8 cellular contexts compared by ENCODE assay signal in the genomic region with DNA sequence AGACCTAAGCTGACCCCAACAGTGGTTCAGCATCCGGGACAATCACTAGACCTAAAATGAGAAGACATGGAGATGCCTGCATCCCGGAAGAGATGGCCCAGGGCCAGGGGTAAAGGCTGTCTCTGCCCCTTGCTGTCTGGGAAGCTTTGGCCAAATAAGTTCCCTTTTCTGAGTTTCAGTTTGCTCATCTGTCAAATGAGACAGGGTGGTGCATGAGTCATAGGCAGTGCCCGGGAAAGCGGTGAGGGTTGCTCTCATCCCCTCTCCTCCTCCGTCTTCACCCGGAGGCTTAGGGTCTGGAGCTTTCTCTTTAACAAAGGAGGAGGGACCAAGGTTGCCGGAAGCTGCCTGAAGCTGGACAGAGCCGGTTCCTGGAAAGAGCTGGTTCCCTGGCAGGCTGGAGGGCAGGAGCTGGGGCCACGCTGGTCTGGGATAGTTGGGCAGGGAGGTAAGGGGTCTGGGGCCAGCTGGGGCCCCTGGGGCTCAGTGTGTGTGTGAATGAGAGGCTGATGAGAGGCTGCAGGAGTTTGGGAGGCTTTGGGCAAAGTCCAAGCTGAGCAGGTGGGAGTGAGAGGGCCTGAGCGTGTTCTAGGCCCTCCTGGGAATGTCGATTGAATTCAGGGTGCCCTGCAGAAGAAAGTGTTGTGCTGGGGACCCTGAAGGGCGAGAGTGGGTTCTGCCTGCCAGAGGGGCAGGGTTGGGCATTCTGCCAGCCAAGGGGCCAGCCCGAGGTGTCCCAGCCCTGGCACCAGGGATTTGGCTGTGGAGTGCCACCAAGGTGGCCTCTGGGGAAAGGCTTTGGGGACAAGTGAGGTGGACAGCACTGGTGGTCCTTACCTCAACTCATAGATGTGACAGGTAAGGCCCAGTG. TPM values are rescaled to one million over a fixed set of nuclear protein-coding genes. Genes with fewer than 3 reads are reported as not detected.
DNase-seq lines count a peak whose midpoint lies in the region; ATAC-seq and TF ChIP-seq lines count a peak whose summit lies in the region.

A gene with protein sequence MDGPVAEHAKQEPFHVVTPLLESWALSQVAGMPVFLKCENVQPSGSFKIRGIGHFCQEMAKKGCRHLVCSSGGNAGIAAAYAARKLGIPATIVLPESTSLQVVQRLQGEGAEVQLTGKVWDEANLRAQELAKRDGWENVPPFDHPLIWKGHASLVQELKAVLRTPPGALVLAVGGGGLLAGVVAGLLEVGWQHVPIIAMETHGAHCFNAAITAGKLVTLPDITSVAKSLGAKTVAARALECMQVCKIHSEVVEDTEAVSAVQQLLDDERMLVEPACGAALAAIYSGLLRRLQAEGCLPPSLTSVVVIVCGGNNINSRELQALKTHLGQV (plus strand): TSS at position 351 of the 871 bp plus-strand sequence. CDS start 5,603 bp downstream, outside the sequence.

- peaks cover 0 to 5% (median 0%) of the 10 kb centered on the region in 4 donors for H3K4me1 Mint-ChIP-seq in CD4-positive, CD25-positive, alpha-beta regulatory T cell
- H3K4me1 Mint-ChIP-seq in activated naive CD8-positive, alpha-beta T cell treated with anti-CD3 and anti-CD28 coated beads, Interleukin-2, amount 50 U/mL, for 24 hours, result peaks cover 10% of the 10 kb centered on the region

- peaks cover 8% of the 10 kb centered on the region for H3K27me3 Mint-ChIP-seq in CD4-positive, CD25-positive, alpha-beta regulatory T cell
- H3K27me3 Mint-ChIP-seq in activated naive CD8-positive, alpha-beta T cell treated with anti-CD3 and anti-CD28 coated beads, Interleukin-2, amount 50 U/mL, for 24 hours, result peaks cover 9% of the 10 kb centered on the region

- no peaks in the 10 kb centered on the region for H3K36me3 ChIP-seq in CD4-positive, CD25-positive, alpha-beta regulatory T cell (ENCODE audit: control insufficient read depth, insufficient read depth, low read length)
- no peaks in the 10 kb centered on the region for H3K36me3 ChIP-seq in heart right ventricle

- peak in 1 of 3 donors; percentile 15 for DNase-seq in CD4-positive, CD25-positive, alpha-beta regulatory T cell
- DNase-seq in NCI-H460 (ENCODE audit: extremely low read depth, low read depth) (peak; percentile 43), heart right ventricle (peak; percentile 56 to 68), pons (ENCODE audit: low spot score) (peak; percentile 88), 8988T (no peak)
- peak; percentile 46 for DNase-seq in activated naive CD8-positive, alpha-beta T cell treated with anti-CD3 and anti-CD28 coated beads, Interleukin-2, amount 50 U/mL, for 24 hours

- H3K9me3 Mint-ChIP-seq in CD4-positive, CD25-positive, alpha-beta regulatory T cell, result no peaks in the 10 kb centered on the region
- H3K9me3 Mint-ChIP-seq in activated naive CD8-positive, alpha-beta T cell treated with anti-CD3 and anti-CD28 coated beads, Interleukin-2, amount 50 U/mL, for 24 hours, result no peaks in the 10 kb centered on the region

- H3K27ac ChIP-seq in CD4-positive, CD25-positive, alpha-beta regulatory T cell (ENCODE audit: insufficient read depth, low read length, poor library complexity, severe bottlenecking), result no peak within 1 kb of the TSS
- peak within 1 kb of the TSS in 6 of 10 donors; percentile 73 to 93 (median 80) for H3K27ac ChIP-seq in heart right ventricle

- no peak for TF ChIP-seq CTCF in heart right ventricle (IDR thresholded peaks at IDR 0.05)

- no peaks in the 10 kb centered on the region for H3K4me1 ChIP-seq in CD4-positive, CD25-positive, alpha-beta regulatory T cell (ENCODE audit: control insufficient read depth, insufficient read depth, low read length, poor library complexity, severe bottlenecking)
- H3K4me1 ChIP-seq in heart right ventricle, result peaks cover 0 to 44% (median 9%) of the 10 kb centered on the region in 9 donors

- peak within 1 kb of the TSS; percentile 55 for H3K4me3 ChIP-seq in CD4-positive, CD25-positive, alpha-beta regulatory T cell (ENCODE audit: low read depth, low read length)
- H3K4me3 ChIP-seq in heart right ventricle, result peak within 1 kb of the TSS in 9 of 10 donors; percentile 18 to 71 (median 60)

- H3K36me3 Mint-ChIP-seq in CD4-positive, CD25-positive, alpha-beta regulatory T cell, result no peaks in the 10 kb centered on the region
- no peaks in the 10 kb centered on the region for H3K36me3 Mint-ChIP-seq in activated naive CD8-positive, alpha-beta T cell treated with anti-CD3 and anti-CD28 coated beads, Interleukin-2, amount 50 U/mL, for 24 hours (ENCODE audit: low read depth)

- intact Hi-C loops in heart right ventricle (cut with DNase I), result loop anchor here in 8 of 10 donors (2.0 to 10.0 kb wide), 5 partner anchors 107 to 227 kb away; no protein-coding TSS in a partner anchor

- in situ Hi-C loops in GM18951 (cut with MboI; ENCODE audit: low sequenced_read_pairs, unreplicated experiment), result no loop called here

- H3K27ac Mint-ChIP-seq in CD4-positive, CD25-positive, alpha-beta regulatory T cell, result peak within 1 kb of the TSS in 1 of 3 donors; percentile 88
- H3K27ac Mint-ChIP-seq in activated naive CD8-positive, alpha-beta T cell treated with anti-CD3 and anti-CD28 coated beads, Interleukin-2, amount 50 U/mL, for 24 hours, result peak within 1 kb of the TSS; percentile 52

- no peaks in the 10 kb centered on the region for H3K9me3 ChIP-seq in CD4-positive, CD25-positive, alpha-beta regulatory T cell (ENCODE audit: control insufficient read depth in 2 of 2, low read length in 2 of 2)
- H3K9me3 ChIP-seq in heart right ventricle, result no peaks in the 10 kb centered on the region

- peak; percentile 50 to 62 for ATAC-seq in CD4-positive, CD25-positive, alpha-beta regulatory T cell (ENCODE audit: low read depth in 2 of 2)
- ATAC-seq in HG03064 (IDR thresholded peaks at IDR 0.05; ENCODE audit: low read depth, unreplicated experiment) (peak; percentile 90), heart right ventricle (peak; percentile 82 to 93 (median 90))
- peak; percentile 93 for ATAC-seq in activated naive CD8-positive, alpha-beta T cell treated with anti-CD3 and anti-CD28 coated beads, Interleukin-2, amount 50 U/mL, for 24 hours

- H3K4me3 Mint-ChIP-seq in CD4-positive, CD25-positive, alpha-beta regulatory T cell, result peak within 1 kb of the TSS in 1 of 4 donors; percentile 84
- peak within 1 kb of the TSS; percentile 66 for H3K4me3 Mint-ChIP-seq in activated naive CD8-positive, alpha-beta T cell treated with anti-CD3 and anti-CD28 coated beads, Interleukin-2, amount 50 U/mL, for 24 hours

- WGBS in heart right ventricle, 2 donors, result 8 to 9% methylated on average over 13 of the region's 13 CpGs

- TF ChIP-seq POLR2A in GM18951 (IDR thresholded peaks at IDR 0.05; ENCODE audit: extremely low read depth, insufficient read depth, insufficient read length), result peak; percentile 62

- H3K27me3 ChIP-seq in CD4-positive, CD25-positive, alpha-beta regulatory T cell (ENCODE audit: control insufficient read depth, insufficient read depth, low read length), result no peaks in the 10 kb centered on the region
- no peaks in the 10 kb centered on the region for H3K27me3 ChIP-seq in heart right ventricle

RNA-seq across cellular contexts. Expression of the gene that starts here (rescaled TPM):
- not detected for total RNA-seq in CD4-positive, CD25-positive, alpha-beta regulatory T cell
- polyA plus RNA-seq in CD4-positive, CD25-positive, alpha-beta regulatory T cell, result 1 to 10 TPM in 1 of 4 donors, not detected in 3; 1.8 TPM
- 1.8 and 2.5 TPM in 2 replicates for total RNA-seq in NCI-H460 (2014; rRNA removed; shearing (Covaris generic))
- polyA plus RNA-seq in NCI-H460 (2014; cell fraction: nucleus; rRNA removed), result 3.0 and 6.0 TPM in 2 replicates
- 10 to 100 TPM in 7 of 10 donors, 1 to 10 TPM in 3; 4.0 to 23.4 (median 15.3) TPM for total RNA-seq in heart right ventricle
- 1 to 10 TPM; 2.0 to 3.3 TPM for polyA plus RNA-seq in heart right ventricle
